17 cellular contexts compared by ENCODE assay signal in the genomic region with DNA sequence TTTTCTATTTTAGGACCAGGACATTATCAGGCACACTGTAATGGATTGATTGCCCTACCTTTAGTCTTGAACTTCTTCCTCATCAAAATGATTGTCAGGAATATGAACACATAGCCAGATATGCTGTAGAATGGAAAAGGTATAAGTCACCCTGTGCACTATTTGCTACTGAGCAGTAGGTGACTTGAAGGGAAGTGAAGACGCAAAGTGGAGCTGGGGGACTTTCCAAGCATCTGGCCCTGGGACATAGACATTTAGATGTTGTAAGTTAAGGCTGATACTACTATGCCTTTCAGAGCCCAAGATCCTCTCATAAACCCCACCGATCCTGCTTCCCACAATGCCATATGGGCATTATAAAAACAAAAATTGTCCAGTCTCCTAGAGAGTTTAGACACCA.
"Had no signal": no experiment of that assay in that cellular context is flagged by ENCODE, and none has a peak within 500 bp of the region (broad histone marks: within the 10 kb centered on the region; RNA-seq: fewer than 3 reads in every experiment).

No MANE protein-coding gene starts in this region.

- H3K27me3 Mint-ChIP-seq: activated CD8-positive, alpha-beta memory T cell treated with anti-CD3 and anti-CD28 coated beads, Interleukin-2, amount 10 ng/mL, durations not matched to agents 7 days and 5 days; activated naive CD8-positive, alpha-beta T cell treated with anti-CD3 and anti-CD28 coated beads for 36 hours; effector memory CD8-positive, alpha-beta T cell; stimulated activated naive CD8-positive, alpha-beta T cell treated with anti-CD3 and anti-CD28 coated beads, Interleukin-15, Interleukin-2, amounts not matched to agents 100 ng/mL and 50 ng/mL, for 24 hours had no signal

- H3K4me1 Mint-ChIP-seq: activated CD8-positive, alpha-beta memory T cell treated with anti-CD3 and anti-CD28 coated beads, Interleukin-2, amount 10 ng/mL, durations not matched to agents 7 days and 5 days; activated naive CD8-positive, alpha-beta T cell treated with anti-CD3 and anti-CD28 coated beads for 36 hours; neural crest cell had no signal

- ATAC-seq: activated CD8-positive, alpha-beta memory T cell treated with anti-CD3 and anti-CD28 coated beads, Interleukin-2, amount 10 ng/mL, durations not matched to agents 7 days and 5 days; body of pancreas; effector memory CD8-positive, alpha-beta T cell; left ventricle myocardium superior had no signal

- H3K9me3 ChIP-seq: body of pancreas, prostate gland, right atrium auricular region, tibial nerve had no signal

- H3K27ac Mint-ChIP-seq: activated CD8-positive, alpha-beta memory T cell treated with anti-CD3 and anti-CD28 coated beads, Interleukin-2, amount 10 ng/mL, durations not matched to agents 7 days and 5 days; activated naive CD8-positive, alpha-beta T cell treated with anti-CD3 and anti-CD28 coated beads for 36 hours; activated T-helper 2 cell treated with anti-CD3 and anti-CD28 coated beads, Interferon-gamma antibody, Interleukin-2, Interleukin-4, amounts not matched to agents 10 μg/mL and 5 μg/mL and 100 μg/mL, durations not matched to agents 14 hours and 24 hours and 36 hours; stimulated activated naive CD8-positive, alpha-beta T cell treated with anti-CD3 and anti-CD28 coated beads, Interleukin-15, Interleukin-2, amounts not matched to agents 100 ng/mL and 50 ng/mL, for 24 hours had no signal

- DNase-seq: activated CD4-positive, alpha-beta T cell treated with anti-CD3 and anti-CD28 coated beads, Interleukin-2, amount 50 U/mL, for 4 hours; activated CD4-positive, CD25-positive, alpha-beta regulatory T cell treated with anti-CD3 and anti-CD28 coated beads, Interleukin-2, amount 50 U/mL, for 72 hours; activated CD8-positive, alpha-beta memory T cell treated with anti-CD3 and anti-CD28 coated beads, Interleukin-2, amount 10 ng/mL, durations not matched to agents 7 days and 5 days; activated naive CD8-positive, alpha-beta T cell treated with anti-CD3 and anti-CD28 coated beads for 36 hours; body of pancreas; dermis blood vessel endothelial cell; effector memory CD8-positive, alpha-beta T cell; left ventricle myocardium superior; stimulated activated CD4-positive, alpha-beta T cell treated with anti-CD3 and anti-CD28 coated beads, Interleukin-12 subunit alpha, Interleukin-12 subunit beta, amount 100 ng/mL, for 4 hours; stimulated activated CD4-positive, alpha-beta T cell treated with anti-CD3 and anti-CD28 coated beads, Interleukin-1b, Interleukin-23, amount 100 ng/mL, for 48 hours; stimulated activated CD8-positive, alpha-beta memory T cell treated with anti-CD3 and anti-CD28 coated beads, Interleukin-4, amount 100 ng/mL, for 48 hours had no signal

- H3K4me3 Mint-ChIP-seq: activated CD8-positive, alpha-beta memory T cell treated with anti-CD3 and anti-CD28 coated beads, Interleukin-2, amount 10 ng/mL, durations not matched to agents 7 days and 5 days; activated naive CD8-positive, alpha-beta T cell treated with anti-CD3 and anti-CD28 coated beads for 36 hours; effector memory CD8-positive, alpha-beta T cell; neural crest cell; stimulated activated naive CD8-positive, alpha-beta T cell treated with anti-CD3 and anti-CD28 coated beads, Interleukin-15, Interleukin-2, amounts not matched to agents 100 ng/mL and 50 ng/mL, for 24 hours had no signal

- H3K9me3 Mint-ChIP-seq: activated naive CD8-positive, alpha-beta T cell treated with anti-CD3 and anti-CD28 coated beads for 36 hours; activated T-helper 2 cell treated with anti-CD3 and anti-CD28 coated beads, Interferon-gamma antibody, Interleukin-2, Interleukin-4, amounts not matched to agents 10 μg/mL and 5 μg/mL and 100 μg/mL, durations not matched to agents 14 hours and 24 hours and 36 hours; effector memory CD8-positive, alpha-beta T cell; neural crest cell; stimulated activated naive CD8-positive, alpha-beta T cell treated with anti-CD3 and anti-CD28 coated beads, Interleukin-15, Interleukin-2, amounts not matched to agents 100 ng/mL and 50 ng/mL, for 24 hours had no signal
